In genomic region chrX:15334561-15334960, GRCh38 we compare ENCODE assay signal across 9 cellular contexts. TPM values are rescaled to one million over a fixed set of nuclear protein-coding genes. Genes with fewer than 3 reads are reported as not detected.
DNase-seq lines count a peak whose midpoint lies in the region; ATAC-seq and TF ChIP-seq lines count a peak whose summit lies in the region.
"Had no signal": no experiment of that assay in that cellular context is flagged by ENCODE, and none has a peak within 500 bp of the region (broad histone marks: within the 10 kb centered on the region; RNA-seq: fewer than 3 reads in every experiment).

No MANE protein-coding gene starts in this region.

- no peaks in the 10 kb centered on the region for H3K9me3 Mint-ChIP-seq in activated CD8-positive, alpha-beta memory T cell treated with anti-CD3 and anti-CD28 coated beads, Interleukin-2, amount 10 ng/mL, durations not matched to agents 7 days and 5 days (ENCODE audit: low read depth)

- H3K27me3 ChIP-seq in sigmoid colon = no peaks in the 10 kb centered on the region

- TF ChIP-seq CTCF in fibroblast of pulmonary artery (IDR thresholded peaks at IDR 0.05; ENCODE audit: low read length, missing control alignments) = no peak
- no peak for TF ChIP-seq CTCF in sigmoid colon (IDR thresholded peaks at IDR 0.05)

- no peak for TF ChIP-seq POLR2A in sigmoid colon (IDR thresholded peaks at IDR 0.05)

- H3K27ac ChIP-seq in sigmoid colon = peak overlapping the region; percentile 78 to 86 (median 82)

- intact Hi-C loops in sigmoid colon (cut with DNase I) = loop anchor here (10.0 kb wide), 1 partner anchor 160 kb away; the partner anchor contains the start of gene PIR

- DNase-seq in activated CD8-positive, alpha-beta memory T cell treated with anti-CD3 and anti-CD28 coated beads, Interleukin-2, amount 10 ng/mL, durations not matched to agents 7 days and 5 days = peak; percentile 46
- no peak for DNase-seq in activated CD8-positive, alpha-beta memory T cell treated with anti-CD3 and anti-CD28 coated beads, Interleukin-2, amount 50 U/mL, for 48 hours
- DNase-seq in T-helper 17 cell = no peak
- peak; percentile 11 for DNase-seq in fibroblast of pulmonary artery (ENCODE audit: low read depth)
- no peak for DNase-seq in sigmoid colon
- no peak for DNase-seq in kidney glomerular epithelial cell (lab: John Stamatoyannopoulos, UW)

- H3K4me1 Mint-ChIP-seq in activated CD8-positive, alpha-beta memory T cell treated with anti-CD3 and anti-CD28 coated beads, Interleukin-2, amount 10 ng/mL, durations not matched to agents 7 days and 5 days = peaks cover 20% of the 10 kb centered on the region
- peaks cover 16% of the 10 kb centered on the region for H3K4me1 Mint-ChIP-seq in T-helper 17 cell

- H3K4me3 ChIP-seq in fibroblast of pulmonary artery (replicated peaks; ENCODE audit: low read depth, low read length) = peak overlapping the region; percentile 77
- H3K4me3 ChIP-seq in sigmoid colon = peak overlapping the region; percentile 70 to 78 (median 73)

- TF ChIP-seq EP300 in sigmoid colon (IDR thresholded peaks at IDR 0.05) = no peak

- H3K36me3 Mint-ChIP-seq in activated CD8-positive, alpha-beta memory T cell treated with anti-CD3 and anti-CD28 coated beads, Interleukin-2, amount 10 ng/mL, durations not matched to agents 7 days and 5 days = peaks cover 9% of the 10 kb centered on the region
- H3K36me3 Mint-ChIP-seq in T-helper 17 cell (ENCODE audit: low read depth) = no peaks in the 10 kb centered on the region

- 2 to 9% methylated on average over 7 of the region's 7 CpGs for whole genome bisulfite sequencing in sigmoid colon, 2 donors

- CTCF ChIA-PET in activated CD8-positive, alpha-beta memory T cell treated with anti-CD3 and anti-CD28 coated beads, Interleukin-2, amount 10 ng/mL, durations not matched to agents 7 days and 5 days (lab: Charles Lee) = interaction anchor here (0.7 to 1.8 kb wide), 2 partner anchors 34 to 1271 kb away, joined by 3 to 4 read pairs; no protein-coding TSS in a partner anchor

- H3K27me3 Mint-ChIP-seq in activated CD8-positive, alpha-beta memory T cell treated with anti-CD3 and anti-CD28 coated beads, Interleukin-2, amount 10 ng/mL, durations not matched to agents 7 days and 5 days = peaks cover 6% of the 10 kb centered on the region
- peaks cover 8% of the 10 kb centered on the region for H3K27me3 Mint-ChIP-seq in T-helper 17 cell

- H3K9me3 ChIP-seq in T-helper 17 cell (ENCODE audit: control insufficient read depth, low read length, poor library complexity, severe bottlenecking) (no peaks in the 10 kb centered on the region), sigmoid colon (no peaks in the 10 kb centered on the region)

- H3K36me3 ChIP-seq in sigmoid colon = peaks cover 0 to 10% (median 0%) of the 10 kb centered on the region in 4 donors

- no peak for ATAC-seq in activated CD8-positive, alpha-beta memory T cell treated with anti-CD3 and anti-CD28 coated beads, Interleukin-2, amount 10 ng/mL, durations not matched to agents 7 days and 5 days
- ATAC-seq in T-helper 17 cell (no peak), GM18517 (IDR thresholded peaks at IDR 0.05; ENCODE audit: unreplicated experiment) (no peak), GM19351 (IDR thresholded peaks at IDR 0.05; ENCODE audit: unreplicated experiment) (no peak)

- peak overlapping the region; percentile 97 for H3K27ac Mint-ChIP-seq in activated CD8-positive, alpha-beta memory T cell treated with anti-CD3 and anti-CD28 coated beads, Interleukin-2, amount 10 ng/mL, durations not matched to agents 7 days and 5 days
- H3K27ac Mint-ChIP-seq in T-helper 17 cell = peak overlapping the region; percentile 94

- peaks cover 0 to 5% (median 0%) of the 10 kb centered on the region in 4 donors for H3K4me1 ChIP-seq in sigmoid colon

- H3K4me3 Mint-ChIP-seq in activated CD8-positive, alpha-beta memory T cell treated with anti-CD3 and anti-CD28 coated beads, Interleukin-2, amount 10 ng/mL, durations not matched to agents 7 days and 5 days = peak overlapping the region; percentile 86
- peak overlapping the region; percentile 92 for H3K4me3 Mint-ChIP-seq in T-helper 17 cell

RNA-seq across cellular contexts. Expression of gene PIGA, which starts 0.8 kb away (rescaled TPM):
- total RNA-seq in activated CD8-positive, alpha-beta memory T cell treated with anti-CD3 and anti-CD28 coated beads, Interleukin-2, amount 10 ng/mL, durations not matched to agents 7 days and 5 days = 10 to 100 TPM; 21.5 to 25.0 TPM
- 100 to 1,000 TPM; 111 to 122 TPM for total RNA-seq in T-helper 17 cell
- 1 to 10 TPM; 3.9 to 8.0 (median 6.1) TPM for total RNA-seq in sigmoid colon
- polyA plus RNA-seq in sigmoid colon = 1 to 10 TPM; 8.0 to 9.5 (median 9.0) TPM

RNA-seq across cellular contexts. Expression of gene ASB11, which starts 19.1 kb away (rescaled TPM):
- total RNA-seq in activated CD8-positive, alpha-beta memory T cell treated with anti-CD3 and anti-CD28 coated beads, Interleukin-2, amount 10 ng/mL, durations not matched to agents 7 days and 5 days = not detected
- not detected for total RNA-seq in T-helper 17 cell
- total RNA-seq in sigmoid colon = not detected
- polyA plus RNA-seq in sigmoid colon = under 1 TPM in 2 of 3 donors, not detected in 1; 0.16 to 0.60 TPM
- total RNA-seq: glomerular endothelial cell had no signal

RNA-seq across cellular contexts. Expression of gene VEGFD, which starts 49.7 kb away (rescaled TPM):
- not detected for total RNA-seq in activated CD8-positive, alpha-beta memory T cell treated with anti-CD3 and anti-CD28 coated beads, Interleukin-2, amount 10 ng/mL, durations not matched to agents 7 days and 5 days
- total RNA-seq in T-helper 17 cell = not detected
- 10 to 100 TPM in 1 of 4 donors, 1 to 10 TPM in 1, under 1 TPM in 2; 0.81 to 11.4 (median 4.8) TPM for total RNA-seq in sigmoid colon
- polyA plus RNA-seq in sigmoid colon = 1 to 10 TPM in 1 of 3 donors, under 1 TPM in 1, not detected in 1; 0.41 to 4.8 TPM

Comparison
In these comparisons a context has a peak if more than half of its experiments do, and no peak if none do; other contexts are left out.
1. DNase-seq: peak in activated CD8-positive, alpha-beta memory T cell treated with anti-CD3 and anti-CD28 coated beads, Interleukin-2, amount 10 ng/mL, durations not matched to agents 7 days and 5 days (single experiment) and fibroblast of pulmonary artery (single experiment); none in activated CD8-positive, alpha-beta memory T cell treated with anti-CD3 and anti-CD28 coated beads, Interleukin-2, amount 50 U/mL, for 48 hours (single experiment), T-helper 17 cell (0 of 3), sigmoid colon (single experiment) and kidney glomerular epithelial cell (single experiment).
2. RNA of gene PIGA, which starts 0.8 kb away (total RNA-seq): 111 to 122 TPM in T-helper 17 cell; 21.5 to 25.0 TPM in activated CD8-positive, alpha-beta memory T cell treated with anti-CD3 and anti-CD28 coated beads, Interleukin-2, amount 10 ng/mL, durations not matched to agents 7 days and 5 days and 3.9 to 8.0 TPM in sigmoid colon; every median in the first group is over 4 times any median in the second.